8 cellular contexts compared by ENCODE assay signal in genomic region chr17:68497885-68498319, GRCh38. TPM values are rescaled to one million over a fixed set of nuclear protein-coding genes. Genes with fewer than 3 reads are reported as not detected.
DNase-seq lines count a peak whose midpoint lies in the region; ATAC-seq and TF ChIP-seq lines count a peak whose summit lies in the region.

No MANE protein-coding gene starts in this region.

- H3K4me3 ChIP-seq in OCI-LY1 (ENCODE audit: low read depth, low read length, poor library complexity, severe bottlenecking) (peak overlapping the region; percentile 25), hepatocyte (no peak overlapping the region)

- H3F3A ChIP-seq in OCI-LY1 (ENCODE audit: insufficient read depth, low read length): peaks cover 17% of the 10 kb centered on the region; the same call in 1 of the 2 replicates

- peak; percentile 93 for ATAC-seq in GM19023 (IDR thresholded peaks at IDR 0.05; ENCODE audit: unreplicated experiment)
- peak; percentile 93 for ATAC-seq in HG02840 (IDR thresholded peaks at IDR 0.05; ENCODE audit: low FRiP score, unreplicated experiment)

- H3K27me3 ChIP-seq in OCI-LY1 (ENCODE audit: insufficient read depth, low read length) (no peaks in the 10 kb centered on the region), hepatocyte (no peaks in the 10 kb centered on the region)

- peak overlapping the region; percentile 98 for H3K27ac ChIP-seq in OCI-LY1 (ENCODE audit: low read depth, low read length, poor library complexity, severe bottlenecking)
- H3K27ac ChIP-seq in hepatocyte: no peak overlapping the region

- H3K9me2 ChIP-seq in OCI-LY1 (ENCODE audit: low read depth, low read length): no peaks in the 10 kb centered on the region
- H3K9me2 ChIP-seq in hepatocyte (replicated peaks; ENCODE audit: insufficient read depth): no peaks in the 10 kb centered on the region

- WGBS in hepatocyte (ENCODE audit: low lambda C conversion rate, missing lambda C conversion rate): 58% methylated on average over 3 of the region's 3 CpGs

- H3K9me3 ChIP-seq in OCI-LY1 (ENCODE audit: low read length) (no peaks in the 10 kb centered on the region), hepatocyte (ENCODE audit: low read depth) (no peaks in the 10 kb centered on the region)

- H3K4me3 Mint-ChIP-seq in endothelial cell (ENCODE audit: unreplicated experiment): no peak overlapping the region

- H3K4me2 ChIP-seq in OCI-LY1 (ENCODE audit: low read length): peak overlapping the region; percentile 48
- no peak overlapping the region for H3K4me2 ChIP-seq in hepatocyte

- H2AFZ ChIP-seq in OCI-LY1 (ENCODE audit: low read length): no peak overlapping the region
- H2AFZ ChIP-seq in hepatocyte: no peak overlapping the region

- DNase-seq in midbrain (lab: John Stamatoyannopoulos, UW): peak; percentile 18
- no peak for DNase-seq in NK-92 treated with Interleukin-12 subunit alpha and Interleukin-12 subunit beta, amount 100 ng/mL, for 24 hours (lab: John Stamatoyannopoulos, UW)
- no peak for DNase-seq in endothelial cell (ENCODE audit: low spot score)
- DNase-seq in activated gamma-delta T cell treated with Interleukin-2 at 50 U/mL for 16 hours: no peak
- no peak for DNase-seq in hepatocyte (ENCODE audit: low spot score)

- no peaks in the 10 kb centered on the region for H3K36me3 Mint-ChIP-seq in endothelial cell (ENCODE audit: low read depth, unreplicated experiment)

- H3K36me3 ChIP-seq in OCI-LY1 (ENCODE audit: insufficient read depth, low read length): no peaks in the 10 kb centered on the region
- no peaks in the 10 kb centered on the region for H3K36me3 ChIP-seq in hepatocyte (replicated peaks; ENCODE audit: insufficient read depth, low read depth)

- H3K9ac ChIP-seq in OCI-LY1 (ENCODE audit: low read length): peak overlapping the region; percentile 63

- TF ChIP-seq CTCF in OCI-LY1 (IDR thresholded peaks at IDR 0.05; ENCODE audit: low read length): no peak
- TF ChIP-seq CTCF in endothelial cell (IDR thresholded peaks at IDR 0.05; ENCODE audit: unreplicated experiment): no peak
- TF ChIP-seq CTCF in hepatocyte (IDR thresholded peaks at IDR 0.05; ENCODE audit: poor library complexity): no peak

- peaks cover 13% of the 10 kb centered on the region for H3K27me3 Mint-ChIP-seq in endothelial cell (ENCODE audit: unreplicated experiment)

- H4K20me1 ChIP-seq in OCI-LY1 (ENCODE audit: insufficient read depth, low read length): no peaks in the 10 kb centered on the region
- no peaks in the 10 kb centered on the region for H4K20me1 ChIP-seq in hepatocyte (ENCODE audit: insufficient read depth, poor library complexity, severe bottlenecking)

- H3K27ac Mint-ChIP-seq in endothelial cell (ENCODE audit: unreplicated experiment): no peak overlapping the region

- no peaks in the 10 kb centered on the region for H3K4me1 Mint-ChIP-seq in endothelial cell (ENCODE audit: unreplicated experiment)

- H3K79me2 ChIP-seq in OCI-LY1 (ENCODE audit: insufficient read depth, low read length) (no peaks in the 10 kb centered on the region), hepatocyte (no peaks in the 10 kb centered on the region)

- H3K4me1 ChIP-seq in OCI-LY1 (ENCODE audit: insufficient read depth, low read length, severe bottlenecking) (peaks cover 51% of the 10 kb centered on the region), hepatocyte (ENCODE audit: insufficient read depth) (no peaks in the 10 kb centered on the region)

- H3K9me3 Mint-ChIP-seq in endothelial cell (ENCODE audit: unreplicated experiment): no peaks in the 10 kb centered on the region

RNA-seq across cellular contexts. Expression of gene PRKAR1A, which starts 14.3 kb away (rescaled TPM):
- total RNA-seq in endothelial cell (ENCODE audit: unreplicated experiment) (248 TPM), hepatocyte (253 and 270 TPM in 2 replicates)
- polyA plus RNA-seq in hepatocyte: 182 TPM in 2 replicates

RNA-seq across cellular contexts. Expression of gene WIPI1, which starts 40.6 kb away (rescaled TPM):
- total RNA-seq in endothelial cell (ENCODE audit: unreplicated experiment) (98.0 TPM), hepatocyte (67.4 and 84.0 TPM in 2 replicates)
- polyA plus RNA-seq in hepatocyte: 79.6 and 91.3 TPM in 2 replicates
